ENCODE assay signal across 34 cellular contexts in the genomic region with DNA sequence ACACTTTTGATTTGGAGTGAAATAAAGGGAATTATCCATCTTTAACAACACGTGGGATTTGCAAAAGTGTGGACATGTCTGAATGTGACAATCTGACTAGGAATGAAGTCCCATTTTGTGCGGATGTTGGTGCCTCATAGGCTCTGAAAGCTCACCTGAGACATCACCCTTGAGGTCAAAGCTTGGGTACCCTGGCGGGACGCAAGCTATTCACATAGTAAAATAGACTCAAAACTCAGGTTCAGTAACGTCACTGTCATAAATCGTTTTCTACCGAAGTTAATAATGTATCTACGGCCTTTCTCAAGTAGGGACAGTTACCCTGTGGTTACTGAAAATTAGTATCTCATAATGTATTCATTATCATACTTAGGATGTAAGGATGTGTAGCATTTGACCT.
"Had no signal": no experiment of that assay in that cellular context is flagged by ENCODE, and none has a peak within 500 bp of the region (broad histone marks: within the 10 kb centered on the region; RNA-seq: fewer than 3 reads in every experiment).

No MANE protein-coding gene starts in this region.

- H3K27me3 ChIP-seq: ascending aorta, cardiac muscle cell had no signal

- H3K4me3 ChIP-seq: ascending aorta, cardiac muscle cell had no signal

- H3K36me3 Mint-ChIP-seq: activated CD4-positive, alpha-beta memory T cell treated with anti-CD3 and anti-CD28 coated beads for 36 hours; activated naive CD4-positive, alpha-beta T cell treated with anti-CD3 and anti-CD28 coated beads, Interleukin-2, amount 10 ng/mL, durations not matched to agents 7 days and 5 days; activated naive CD4-positive, alpha-beta T cell treated with anti-CD3 and anti-CD28 coated beads, Interleukin-2, amount 50 U/mL, for 24 hours; activated naive CD8-positive, alpha-beta T cell; activated naive CD8-positive, alpha-beta T cell treated with anti-CD3 and anti-CD28 coated beads, Interleukin-2, amount 10 ng/mL, durations not matched to agents 7 days and 5 days had no signal

- H3K27ac ChIP-seq: ascending aorta, cardiac muscle cell, VCaP had no signal

- H3K9me3 ChIP-seq: ascending aorta had no signal

- H3K4me1 Mint-ChIP-seq: activated B cell treated with CpG ODN at 0.5 μM for 24 hours; activated CD4-positive, alpha-beta T cell treated with anti-CD3 and anti-CD28 coated beads, Interleukin-2, amount 10 ng/mL, durations not matched to agents 24 days and 14 days; activated naive CD4-positive, alpha-beta T cell treated with anti-CD3 and anti-CD28 coated beads, Interleukin-2, amount 10 ng/mL, durations not matched to agents 7 days and 5 days; activated naive CD4-positive, alpha-beta T cell treated with anti-CD3 and anti-CD28 coated beads, Interleukin-2, amount 50 U/mL, for 24 hours; activated naive CD8-positive, alpha-beta T cell treated with anti-CD3 and anti-CD28 coated beads, Interleukin-2, amount 10 ng/mL, durations not matched to agents 7 days and 5 days; activated naive CD8-positive, alpha-beta T cell treated with anti-CD3 and anti-CD28 coated beads, Interleukin-2, amount 50 U/mL, for 24 hours; activated T-helper 17 cell treated with anti-CD3 and anti-CD28 coated beads, Interleukin-2, amount 50 U/mL, for 72 hours had no signal

- H3K4me3 Mint-ChIP-seq: activated B cell treated with CpG ODN at 0.5 μM for 24 hours; activated CD4-positive, alpha-beta memory T cell treated with anti-CD3 and anti-CD28 coated beads for 36 hours; activated CD4-positive, alpha-beta T cell treated with anti-CD3 and anti-CD28 coated beads, Interleukin-2, amount 10 ng/mL, durations not matched to agents 24 days and 14 days; activated CD8-positive, alpha-beta T cell treated with anti-CD3 and anti-CD28 coated beads for 36 hours; activated naive CD4-positive, alpha-beta T cell treated with anti-CD3 and anti-CD28 coated beads, Interleukin-2, amount 10 ng/mL, durations not matched to agents 7 days and 5 days; activated naive CD4-positive, alpha-beta T cell treated with anti-CD3 and anti-CD28 coated beads, Interleukin-2, amount 50 U/mL, for 24 hours; activated naive CD8-positive, alpha-beta T cell; activated naive CD8-positive, alpha-beta T cell treated with anti-CD3 and anti-CD28 coated beads, Interleukin-2, amount 10 ng/mL, durations not matched to agents 7 days and 5 days; activated naive CD8-positive, alpha-beta T cell treated with anti-CD3 and anti-CD28 coated beads, Interleukin-2, amount 50 U/mL, for 24 hours; activated T-cell treated with anti-CD3 and anti-CD28 coated beads, Interleukin-2, amount 50 U/mL, for 4 hours; activated T-cell treated with anti-CD3 and anti-CD28 coated beads, Interleukin-2, amount 50 U/mL, for 72 hours; activated T-helper 1 cell treated with anti-CD3 and anti-CD28 coated beads, Interleukin-12 subunit alpha, Interleukin-12 subunit beta, Interleukin-2, Interleukin-4 antibody, amounts not matched to agents 30 ng/mL and 10 ng/mL and 1 ng/mL, durations not matched to agents 14 hours and 24 hours and 36 hours; activated T-helper 17 cell treated with anti-CD3 and anti-CD28 coated beads, Interleukin-2, amount 50 U/mL, for 72 hours; brain; T-helper 1 cell treated with Interleukin-12 subunit alpha and Interleukin-12 subunit beta and Interleukin-4 antibody, amounts not matched to agents 30 μg/mL and 1 μg/mL, for 36 hours; T-helper 2 cell treated with Interferon-gamma antibody and Interleukin-4, amounts not matched to agents 5 μg/mL and 100 μg/mL, for 36 hours had no signal

- H3K27me3 Mint-ChIP-seq: activated naive CD4-positive, alpha-beta T cell treated with anti-CD3 and anti-CD28 coated beads, Interleukin-2, amount 50 U/mL, for 24 hours; brain had no signal

- H3K9me3 Mint-ChIP-seq: activated B cell treated with CpG ODN at 0.5 μM for 24 hours; activated CD4-positive, alpha-beta memory T cell treated with anti-CD3 and anti-CD28 coated beads for 36 hours; activated CD4-positive, alpha-beta T cell treated with anti-CD3 and anti-CD28 coated beads, Interleukin-2, amount 10 ng/mL, durations not matched to agents 24 days and 14 days; activated CD8-positive, alpha-beta T cell treated with anti-CD3 and anti-CD28 coated beads for 36 hours; activated naive CD4-positive, alpha-beta T cell treated with anti-CD3 and anti-CD28 coated beads, Interleukin-2, amount 10 ng/mL, durations not matched to agents 7 days and 5 days; activated naive CD4-positive, alpha-beta T cell treated with anti-CD3 and anti-CD28 coated beads, Interleukin-2, amount 50 U/mL, for 24 hours; activated naive CD8-positive, alpha-beta T cell treated with anti-CD3 and anti-CD28 coated beads, Interleukin-2, amount 10 ng/mL, durations not matched to agents 7 days and 5 days; activated naive CD8-positive, alpha-beta T cell treated with anti-CD3 and anti-CD28 coated beads, Interleukin-2, amount 50 U/mL, for 24 hours; activated T-cell treated with anti-CD3 and anti-CD28 coated beads, Interleukin-2, amount 50 U/mL, for 4 hours; activated T-cell treated with anti-CD3 and anti-CD28 coated beads, Interleukin-2, amount 50 U/mL, for 72 hours; activated T-helper 1 cell treated with anti-CD3 and anti-CD28 coated beads, Interleukin-12 subunit alpha, Interleukin-12 subunit beta, Interleukin-2, Interleukin-4 antibody, amounts not matched to agents 30 ng/mL and 10 ng/mL and 1 ng/mL, durations not matched to agents 14 hours and 24 hours and 36 hours; activated T-helper 17 cell treated with anti-CD3 and anti-CD28 coated beads, Interleukin-2, amount 50 U/mL, for 72 hours; T-helper 1 cell treated with Interleukin-12 subunit alpha and Interleukin-12 subunit beta and Interleukin-4 antibody, amounts not matched to agents 30 μg/mL and 1 μg/mL, for 36 hours; T-helper 2 cell treated with Interferon-gamma antibody and Interleukin-4, amounts not matched to agents 5 μg/mL and 100 μg/mL, for 36 hours had no signal

- ATAC-seq: activated CD8-positive, alpha-beta T cell treated with anti-CD3 and anti-CD28 coated beads for 36 hours; activated naive CD8-positive, alpha-beta T cell treated with anti-CD3 and anti-CD28 coated beads, Interleukin-2, amount 50 U/mL, for 24 hours; activated T-cell treated with anti-CD3 and anti-CD28 coated beads, Interleukin-2, amount 50 U/mL, for 4 hours; activated T-cell treated with anti-CD3 and anti-CD28 coated beads, Interleukin-2, amount 50 U/mL, for 72 hours; activated T-helper 17 cell treated with anti-CD3 and anti-CD28 coated beads, Interleukin-2, amount 50 U/mL, for 72 hours had no signal

- H3K36me3 ChIP-seq: cardiac muscle cell had no signal

- H3K27ac Mint-ChIP-seq: activated B cell treated with CpG ODN at 0.5 μM for 24 hours; activated CD4-positive, alpha-beta memory T cell treated with anti-CD3 and anti-CD28 coated beads for 36 hours; activated CD4-positive, alpha-beta T cell treated with anti-CD3 and anti-CD28 coated beads, Interleukin-2, amount 10 ng/mL, durations not matched to agents 24 days and 14 days; activated CD8-positive, alpha-beta T cell treated with anti-CD3 and anti-CD28 coated beads for 36 hours; activated naive CD4-positive, alpha-beta T cell treated with anti-CD3 and anti-CD28 coated beads, Interleukin-2, amount 10 ng/mL, durations not matched to agents 7 days and 5 days; activated naive CD4-positive, alpha-beta T cell treated with anti-CD3 and anti-CD28 coated beads, Interleukin-2, amount 50 U/mL, for 24 hours; activated naive CD8-positive, alpha-beta T cell; activated naive CD8-positive, alpha-beta T cell treated with anti-CD3 and anti-CD28 coated beads, Interleukin-2, amount 10 ng/mL, durations not matched to agents 7 days and 5 days; activated naive CD8-positive, alpha-beta T cell treated with anti-CD3 and anti-CD28 coated beads, Interleukin-2, amount 50 U/mL, for 24 hours; activated T-cell treated with anti-CD3 and anti-CD28 coated beads, Interleukin-2, amount 50 U/mL, for 72 hours; activated T-helper 1 cell treated with anti-CD3 and anti-CD28 coated beads, Interleukin-12 subunit alpha, Interleukin-12 subunit beta, Interleukin-2, Interleukin-4 antibody, amounts not matched to agents 30 ng/mL and 10 ng/mL and 1 ng/mL, durations not matched to agents 14 hours and 24 hours and 36 hours; activated T-helper 17 cell treated with anti-CD3 and anti-CD28 coated beads, Interleukin-2, amount 50 U/mL, for 72 hours; T-helper 1 cell treated with Interleukin-12 subunit alpha and Interleukin-12 subunit beta and Interleukin-4 antibody, amounts not matched to agents 30 μg/mL and 1 μg/mL, for 36 hours; T-helper 2 cell treated with Interferon-gamma antibody and Interleukin-4, amounts not matched to agents 5 μg/mL and 100 μg/mL, for 36 hours had no signal

- H3K4me1 ChIP-seq: ascending aorta had no signal

- DNase-seq: activated B cell treated with CpG ODN at 0.5 μM for 24 hours; activated CD4-positive, alpha-beta memory T cell treated with anti-CD3 and anti-CD28 coated beads for 36 hours; activated CD4-positive, alpha-beta T cell treated with anti-CD3 and anti-CD28 coated beads for 4 hours; activated CD4-positive, alpha-beta T cell treated with anti-CD3 and anti-CD28 coated beads, Interleukin-2, amount 10 ng/mL, durations not matched to agents 24 days and 14 days; activated CD4-positive, alpha-beta T cell treated with anti-CD3 and anti-CD28 coated beads, Interleukin-2, amount 50 U/mL, for 1 hour; activated CD4-positive, alpha-beta T cell treated with anti-CD3 and anti-CD28 coated beads, Interleukin-2, amount 50 U/mL, for 4 hours; activated CD4-positive, CD25-positive, alpha-beta regulatory T cell treated with anti-CD3 and anti-CD28 coated beads, Interleukin-2, amount 50 U/mL, for 72 hours; activated CD8-positive, alpha-beta memory T cell treated with anti-CD3 and anti-CD28 coated beads, Interleukin-2, amount 50 U/mL, for 4 hours; activated CD8-positive, alpha-beta T cell treated with anti-CD3 and anti-CD28 coated beads for 36 hours; activated effector memory CD4-positive, alpha-beta T cell treated with anti-CD3 and anti-CD28 coated beads, Interleukin-2, amount 50 U/mL, for 16 hours; activated naive CD4-positive, alpha-beta T cell treated with anti-CD3 and anti-CD28 coated beads, Interleukin-2, amount 10 ng/mL, durations not matched to agents 7 days and 5 days; activated naive CD4-positive, alpha-beta T cell treated with Interleukin-2 at 50 U/mL for 16 hours; activated naive CD8-positive, alpha-beta T cell treated with anti-CD3 and anti-CD28 coated beads, Interleukin-2, amount 10 ng/mL, durations not matched to agents 7 days and 5 days; activated naive CD8-positive, alpha-beta T cell treated with anti-CD3 and anti-CD28 coated beads, Interleukin-2, amount 50 U/mL, for 24 hours; activated T-cell treated with anti-CD3 and anti-CD28 coated beads for 4 hours; activated T-cell treated with anti-CD3 and anti-CD28 coated beads, Interleukin-2, amount 50 U/mL, for 1 hour; activated T-cell treated with anti-CD3 and anti-CD28 coated beads, Interleukin-2, amount 50 U/mL, for 4 hours; activated T-cell treated with anti-CD3 and anti-CD28 coated beads, Interleukin-2, amount 50 U/mL, for 72 hours; amygdala; anterior cingulate cortex; central memory CD4-positive, alpha-beta T cell; T-helper 1 cell; T-helper 2 cell; T-helper 9 cell had no signal
